22 cellular contexts compared by ENCODE assay signal in the genomic region with DNA sequence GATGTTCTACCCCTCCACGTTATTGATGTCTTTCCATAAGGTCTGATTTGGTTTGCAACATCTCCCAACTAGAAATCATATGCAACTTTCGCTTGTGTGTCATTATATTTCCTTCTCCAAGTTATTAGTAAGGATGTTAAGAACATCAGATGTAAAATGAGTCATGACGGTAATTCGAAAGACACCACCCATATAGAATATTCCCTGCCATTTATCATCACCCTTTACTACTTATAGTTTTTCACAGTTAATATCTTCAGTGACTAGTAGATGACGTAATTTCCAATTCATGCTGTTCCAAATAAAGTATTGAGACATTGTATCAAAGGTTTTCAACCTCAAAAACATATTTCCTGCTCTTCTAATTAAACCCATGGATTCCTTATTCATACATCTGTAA.
DNase-seq lines count a peak whose midpoint lies in the region; ATAC-seq and TF ChIP-seq lines count a peak whose summit lies in the region.
"Had no signal": no experiment of that assay in that cellular context is flagged by ENCODE, and none has a peak within 500 bp of the region (broad histone marks: within the 10 kb centered on the region; RNA-seq: fewer than 3 reads in every experiment).

No MANE protein-coding gene starts in this region.

- H3K27ac ChIP-seq in IMR-90 (ENCODE audit: insufficient read depth, low read length) = no peak overlapping the region
- H3K27ac ChIP-seq: BLaER1, RWPE1 had no signal

- ATAC-seq in natural killer cell = no peak
- ATAC-seq in natural killer cell treated with Interleukin-12 subunit alpha and Interleukin-12 subunit beta and Interleukin-15 and Interleukin-18, amount 100 ng/mL, for 72 hours = no peak
- ATAC-seq in IMR-90 (ENCODE audit: low read depth) = no peak
- no peak for ATAC-seq in GM21737 (IDR thresholded peaks at IDR 0.05; ENCODE audit: unreplicated experiment)
- ATAC-seq: HepG2 had no signal

- H3K4me1 ChIP-seq in IMR-90 (ENCODE audit: control insufficient read depth, insufficient read depth, low read length) = peaks cover 4% of the 10 kb centered on the region; the same call in 1 of the 2 replicates
- H3K4me1 ChIP-seq: BLaER1, Caco-2 had no signal

- intact Hi-C loops in natural killer cell (cut with micrococcal nuclease) (no loop called here), IMR-90 (cut with micrococcal nuclease) (no loop called here)

- H3K27me3 ChIP-seq in IMR-90 (ENCODE audit: control insufficient read depth, insufficient read depth, low read length) = no peaks in the 10 kb centered on the region
- no peaks in the 10 kb centered on the region for H3K27me3 ChIP-seq in H7 (ENCODE audit: control insufficient read depth, insufficient read depth, low read length)
- H3K27me3 ChIP-seq: BLaER1 had no signal

- no peak overlapping the region for H3K18ac ChIP-seq in IMR-90 (ENCODE audit: low read depth, low read length)

- dilution Hi-C loops in IMR-90 (cut with HindIII; ENCODE audit: low sequenced_read_pairs, unreplicated experiment) = no loop called here

- no peak overlapping the region for H4K8ac ChIP-seq in IMR-90 (ENCODE audit: low read depth in 2 of 2, low read length in 2 of 2)

- H2BK15ac ChIP-seq in IMR-90 (ENCODE audit: low read depth, low read length) = no peak overlapping the region

- no peak overlapping the region for H3K23ac ChIP-seq in IMR-90 (ENCODE audit: low read depth, low read length)

- no peaks in the 10 kb centered on the region for H3K9me3 ChIP-seq in IMR-90 (ENCODE audit: control insufficient read depth, insufficient read depth, low read length)
- H3K9me3 ChIP-seq: BLaER1, Caco-2, HAP-1 had no signal

- H2BK120ac ChIP-seq in IMR-90 (ENCODE audit: low read depth, low read length) = no peak overlapping the region

- no peak overlapping the region for H3K4me3 ChIP-seq in IMR-90 (ENCODE audit: insufficient read depth, low read depth, low read length)
- H3K4me3 ChIP-seq in epithelial cell of esophagus (ENCODE audit: low read length) = no peak overlapping the region
- no peak overlapping the region for H3K4me3 ChIP-seq in H7 (ENCODE audit: insufficient read depth, low read depth, low read length)
- H3K4me3 ChIP-seq: BLaER1, HAP-1 had no signal

- WGBS in IMR-90 (ENCODE audit: extremely low coverage in 2 of 2, insufficient read length in 1 of 2), 2 experiments = no CpG with 5 or more reads among the region's 5 CpGs

- H3K79me1 ChIP-seq in IMR-90 (ENCODE audit: low read depth in 1 of 2, low read length in 2 of 2) = peaks cover 14 to 19% of the 10 kb centered on the region in 2 experiments; a peak in 3 of 4 replicates

- no peak overlapping the region for H3K14ac ChIP-seq in IMR-90 (replicated peaks; ENCODE audit: low read depth, low read length)

- no peak for TF ChIP-seq POLR2A in IMR-90 (IDR thresholded peaks at IDR 0.05; ENCODE audit: low read depth, low read length)

- no peak overlapping the region for H4K91ac ChIP-seq in IMR-90 (ENCODE audit: insufficient read depth, low read depth, low read length)

- no peak overlapping the region for H2AK9ac ChIP-seq in IMR-90 (replicated peaks; ENCODE audit: low read depth, low read length, poor library complexity)

- TF ChIP-seq CTCF in natural killer cell (IDR thresholded peaks at IDR 0.05) (no peak), IMR-90 (conservative IDR thresholded peaks at IDR 0.05; ENCODE audit: low read depth, low read length) (no peak), epithelial cell of esophagus (IDR thresholded peaks at IDR 0.05; ENCODE audit: insufficient read depth, low read depth, low read length, missing control alignments) (no peak)

- POLR2A ChIA-PET in IMR-90 (lab: Charles Lee; ENCODE audit: unreplicated experiment) = no interaction called here

- no peaks in the 10 kb centered on the region for H4K20me1 ChIP-seq in IMR-90 (ENCODE audit: insufficient read depth, low read length)
- H4K20me1 ChIP-seq: BLaER1 had no signal

- H3K56ac ChIP-seq in IMR-90 (ENCODE audit: extremely low read depth, insufficient read depth, low read length) = no peak overlapping the region

- CTCF ChIA-PET in IMR-90 (lab: Yijun Ruan, JAX) = no interaction called here

- no peak overlapping the region for H3K9ac ChIP-seq in IMR-90 (ENCODE audit: low read depth, low read length)
- H3K9ac ChIP-seq: BLaER1 had no signal

- H2AFZ ChIP-seq in IMR-90 (replicated peaks; ENCODE audit: low read length, poor library complexity) = no peak overlapping the region

- TF ChIP-seq RAD21 in IMR-90 (IDR thresholded peaks at IDR 0.05; ENCODE audit: low read length) = no peak

- H3K9me3 Mint-ChIP-seq in natural killer cell = no peaks in the 10 kb centered on the region
- no peaks in the 10 kb centered on the region for H3K9me3 Mint-ChIP-seq in natural killer cell treated with Interleukin-12 subunit alpha and Interleukin-12 subunit beta and Interleukin-15 and Interleukin-18, amount 100 ng/mL, for 72 hours
- H3K9me3 Mint-ChIP-seq: CD4-positive, alpha-beta memory T cell had no signal

- H2BK5ac ChIP-seq in IMR-90 (ENCODE audit: low read depth, low read length, poor library complexity, severe bottlenecking) = no peak overlapping the region

- H3K4me3 Mint-ChIP-seq in natural killer cell = no peak overlapping the region
- no peak overlapping the region for H3K4me3 Mint-ChIP-seq in natural killer cell treated with Interleukin-12 subunit alpha and Interleukin-12 subunit beta and Interleukin-15 and Interleukin-18, amount 100 ng/mL, for 72 hours

- no peak overlapping the region for H2AK5ac ChIP-seq in IMR-90 (ENCODE audit: low read depth, low read length)

- H3K4me2 ChIP-seq in IMR-90 (ENCODE audit: low read depth, low read length) = peak overlapping the region; percentile 27
- H3K4me2 ChIP-seq: BLaER1 had no signal

- no peaks in the 10 kb centered on the region; the same call in 1 of the 2 replicates for H3K9me1 ChIP-seq in IMR-90 (ENCODE audit: insufficient read depth, low read length)

- H3K36me3 ChIP-seq in IMR-90 (ENCODE audit: control insufficient read depth, insufficient read depth, low read length) (no peaks in the 10 kb centered on the region), H7 (replicated peaks; ENCODE audit: control insufficient read depth, insufficient read depth, low read length) (no peaks in the 10 kb centered on the region; the same call in 1 of the 2 replicates)
- H3K36me3 ChIP-seq: BLaER1, HAP-1 had no signal

- 0 out of 2 replicates have a peak overlapping the region, but pooled peaks have one; percentile 4 for H3K4ac ChIP-seq in IMR-90 (ENCODE audit: low read depth, low read length)

- DNase-seq in natural killer cell (no peak), IMR-90 (peak; percentile 50), epithelial cell of esophagus (ENCODE audit: low read depth) (peak; percentile 26), hepatic stellate cell (ENCODE audit: low spot score) (no peak), H7 (no peak)
- DNase-seq in natural killer cell treated with Interleukin-12 subunit alpha and Interleukin-12 subunit beta and Interleukin-15 and Interleukin-18, amount 100 ng/mL, for 72 hours (ENCODE audit: low spot score) = no peak
- DNase-seq: ACHN; Caco-2; CD4-positive, alpha-beta memory T cell; DMS 273 treated with DMSO at 0.1 percent for 48 hours; DND-41; KG1; NCI-H1092 treated with DMSO at 0.1 percent for 48 hours; NCI-H1436 treated with DMSO at 0.1 percent for 48 hours; NCI-H1930; NCI-H510A; NK-92 treated with Interleukin-12 subunit alpha and Interleukin-12 subunit beta, amount 100 ng/mL, for 24 hours had no signal

- H3K27me3 Mint-ChIP-seq in natural killer cell (ENCODE audit: low read depth in 2 of 2) = no peaks in the 10 kb centered on the region
- H3K27me3 Mint-ChIP-seq in natural killer cell treated with Interleukin-12 subunit alpha and Interleukin-12 subunit beta and Interleukin-15 and Interleukin-18, amount 100 ng/mL, for 72 hours = no peaks in the 10 kb centered on the region
- H3K27me3 Mint-ChIP-seq: CD4-positive, alpha-beta memory T cell had no signal

- H3K4me1 Mint-ChIP-seq in natural killer cell = peaks cover 28 to 35% of the 10 kb centered on the region in 2 donors
- peaks cover 21 to 32% of the 10 kb centered on the region in 2 donors for H3K4me1 Mint-ChIP-seq in natural killer cell treated with Interleukin-12 subunit alpha and Interleukin-12 subunit beta and Interleukin-15 and Interleukin-18, amount 100 ng/mL, for 72 hours (ENCODE audit: low read depth in 2 of 2)

- 0 out of 2 replicates have a peak overlapping the region, but pooled peaks have one; percentile 33 for H2BK20ac ChIP-seq in IMR-90 (ENCODE audit: low read depth, low read length)

- peak overlapping the region; percentile 35 to 80 for H3K27ac Mint-ChIP-seq in natural killer cell
- H3K27ac Mint-ChIP-seq in natural killer cell treated with Interleukin-12 subunit alpha and Interleukin-12 subunit beta and Interleukin-15 and Interleukin-18, amount 100 ng/mL, for 72 hours = no peak overlapping the region

- in situ Hi-C loops in IMR-90 (cut with MboI; ENCODE audit: low sequenced_read_pairs) = no loop called here

- H3K36me3 Mint-ChIP-seq in natural killer cell = no peaks in the 10 kb centered on the region
- peaks cover 5% of the 10 kb centered on the region for H3K36me3 Mint-ChIP-seq in natural killer cell treated with Interleukin-12 subunit alpha and Interleukin-12 subunit beta and Interleukin-15 and Interleukin-18, amount 100 ng/mL, for 72 hours

- H4K5ac ChIP-seq in IMR-90 (ENCODE audit: low read depth, low read length) = no peak overlapping the region

- no TSS peak for BruUV-seq in IMR-90 (replicated peaks; lab: Mats Ljungman, UMichigan)

TF ChIP-seq in IMR-90, 13 proteins besides CTCF, POLR2A, EP300 and RAD21:
- TF ChIP-seq MAFK (IDR thresholded peaks at IDR 0.05; ENCODE audit: low read depth, low read length) (no peak), CEBPB (IDR thresholded peaks at IDR 0.05; ENCODE audit: low read depth, low read length) (0 out of 2 replicates have a peak, but pooled peaks have one; percentile 27)

Comparison
In these comparisons a context has a peak if more than half of its experiments do, and no peak if none do; other contexts are left out.
1. H3K27ac Mint-ChIP-seq: peak in natural killer cell (2 of 2); none in natural killer cell treated with Interleukin-12 subunit alpha and Interleukin-12 subunit beta and Interleukin-15 and Interleukin-18, amount 100 ng/mL, for 72 hours (0 of 2).
2. DNase-seq: peak in IMR-90 (single experiment) and epithelial cell of esophagus (single experiment); none in natural killer cell (single experiment), natural killer cell treated with Interleukin-12 subunit alpha and Interleukin-12 subunit beta and Interleukin-15 and Interleukin-18, amount 100 ng/mL, for 72 hours (single experiment), hepatic stellate cell (single experiment) and H7 (single experiment).